Comparison of ENCODE assay signal across 1 cellular context in the genomic region with DNA sequence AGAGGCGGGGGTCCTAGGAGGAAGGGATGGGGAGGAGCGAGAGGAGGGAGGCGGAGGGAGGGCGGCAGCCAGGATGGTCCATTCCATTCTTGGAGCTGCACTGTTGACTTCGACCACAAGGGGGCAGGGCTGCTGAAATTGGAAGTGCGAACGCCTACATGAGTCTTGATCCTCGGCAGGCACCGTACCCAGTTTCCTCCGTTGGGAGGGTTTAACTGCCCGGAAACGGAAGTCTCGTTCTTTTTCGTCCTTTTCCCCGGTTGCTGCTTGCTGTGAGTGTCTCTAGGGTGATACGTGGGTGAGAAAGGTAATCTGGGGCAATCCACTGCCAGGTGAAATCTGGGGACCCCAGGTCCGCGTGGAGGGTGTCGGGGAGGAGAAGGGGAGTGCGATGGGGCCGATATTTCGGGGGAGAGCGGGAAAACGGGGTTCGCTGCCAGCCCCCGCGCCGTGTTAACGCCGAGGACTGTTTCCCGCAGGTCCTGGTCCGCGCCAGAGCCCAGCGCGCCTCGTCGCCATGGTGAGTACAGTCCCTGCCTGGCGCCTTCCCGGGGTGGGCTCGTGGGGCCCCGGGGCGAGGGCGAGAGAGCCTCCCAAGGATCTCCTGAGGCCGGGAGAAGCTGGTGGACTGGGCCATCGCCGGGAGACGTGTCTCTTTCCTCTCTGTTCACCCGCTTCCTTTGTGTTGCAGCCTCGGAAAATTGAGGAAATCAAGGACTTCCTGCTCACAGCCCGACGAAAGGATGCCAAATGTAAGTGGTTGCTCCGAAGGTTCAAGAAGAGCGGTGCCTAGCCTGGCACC.
TF ChIP-seq lines count a peak whose summit lies in the region.

A gene (plus strand): TSS at position 240 of the 802 bp plus-strand sequence. CDS start 278 bp downstream, at position 518.

TF ChIP-seq in GM12878, 131 proteins besides CTCF, POLR2A, EP300 and RAD21 (continued from another document and continues in another):
- TF ChIP-seq, protein P1, sequence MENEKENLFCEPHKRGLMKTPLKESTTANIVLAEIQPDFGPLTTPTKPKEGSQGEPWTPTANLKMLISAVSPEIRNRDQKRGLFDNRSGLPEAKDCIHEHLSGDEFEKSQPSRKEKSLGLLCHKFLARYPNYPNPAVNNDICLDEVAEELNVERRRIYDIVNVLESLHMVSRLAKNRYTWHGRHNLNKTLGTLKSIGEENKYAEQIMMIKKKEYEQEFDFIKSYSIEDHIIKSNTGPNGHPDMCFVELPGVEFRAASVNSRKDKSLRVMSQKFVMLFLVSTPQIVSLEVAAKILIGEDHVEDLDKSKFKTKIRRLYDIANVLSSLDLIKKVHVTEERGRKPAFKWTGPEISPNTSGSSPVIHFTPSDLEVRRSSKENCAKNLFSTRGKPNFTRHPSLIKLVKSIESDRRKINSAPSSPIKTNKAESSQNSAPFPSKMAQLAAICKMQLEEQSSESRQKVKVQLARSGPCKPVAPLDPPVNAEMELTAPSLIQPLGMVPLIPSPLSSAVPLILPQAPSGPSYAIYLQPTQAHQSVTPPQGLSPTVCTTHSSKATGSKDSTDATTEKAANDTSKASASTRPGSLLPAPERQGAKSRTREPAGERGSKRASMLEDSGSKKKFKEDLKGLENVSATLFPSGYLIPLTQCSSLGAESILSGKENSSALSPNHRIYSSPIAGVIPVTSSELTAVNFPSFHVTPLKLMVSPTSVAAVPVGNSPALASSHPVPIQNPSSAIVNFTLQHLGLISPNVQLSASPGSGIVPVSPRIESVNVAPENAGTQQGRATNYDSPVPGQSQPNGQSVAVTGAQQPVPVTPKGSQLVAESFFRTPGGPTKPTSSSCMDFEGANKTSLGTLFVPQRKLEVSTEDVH (IDR thresholded peaks at IDR 0.05; ENCODE audit: low read depth, partially characterized antibody) = peak; percentile 84
- TF ChIP-seq KLF5 (IDR thresholded peaks at IDR 0.05; ENCODE audit: partially characterized antibody) (peak; percentile 90), TAF1 (IDR thresholded peaks at IDR 0.05; ENCODE audit: borderline replicate concordance, low read depth, low read length) (peak; percentile 100), SIN3A (IDR thresholded peaks at IDR 0.05; ENCODE audit: low read depth, low read length) (peak; percentile 89), CHD4 (IDR thresholded peaks at IDR 0.05) (no peak), RUNX3 (IDR thresholded peaks at IDR 0.05; ENCODE audit: low read length) (peak; percentile 76), SMC3 (IDR thresholded peaks at IDR 0.05; ENCODE audit: borderline replicate concordance, low read length) (peak; percentile 48), RAD51 (IDR thresholded peaks at IDR 0.05) (no peak), POLR2AphosphoS5 (IDR thresholded peaks at IDR 0.05; ENCODE audit: low read length) (peak; percentile 100), PAX8 (IDR thresholded peaks at IDR 0.05) (no peak), STAT1 (conservative IDR thresholded peaks at IDR 0.05) (peak; percentile 86; the same call in 1 of the 2 replicates), FOXM1 (IDR thresholded peaks at IDR 0.05; ENCODE audit: low read depth, low read length) (peak; percentile 57), BHLHE40 (IDR thresholded peaks at IDR 0.05; ENCODE audit: borderline replicate concordance in 1 of 2, low read depth in 2 of 2, low read length in 1 of 2) (peak; percentile 66 to 68; a peak in 3 of 4 replicates), TCF7 (IDR thresholded peaks at IDR 0.05; ENCODE audit: borderline replicate concordance) (peak; percentile 9; the same call in 1 of the 2 replicates), KDM1A (IDR thresholded peaks at IDR 0.05; ENCODE audit: borderline replicate concordance) (no peak), PML (IDR thresholded peaks at IDR 0.05; ENCODE audit: low read length) (peak; percentile 99), DPF2 (IDR thresholded peaks at IDR 0.05) (no peak), ZNF274 (IDR thresholded peaks at IDR 0.05; ENCODE audit: insufficient read depth, insufficient read length) (no peak), HCFC1 (IDR thresholded peaks at IDR 0.05; ENCODE audit: low read length) (peak; percentile 81), SUPT20H (IDR thresholded peaks at IDR 0.05; ENCODE audit: borderline replicate concordance, control insufficient read depth, low read depth, low read length) (no peak), SIX5 (IDR thresholded peaks at IDR 0.05; ENCODE audit: low read depth, low read length, severe bottlenecking) (peak; percentile 60), SMAD5 (IDR thresholded peaks at IDR 0.05; ENCODE audit: low read depth) (peak; percentile 98)
- TF ChIP-seq, protein P2, sequence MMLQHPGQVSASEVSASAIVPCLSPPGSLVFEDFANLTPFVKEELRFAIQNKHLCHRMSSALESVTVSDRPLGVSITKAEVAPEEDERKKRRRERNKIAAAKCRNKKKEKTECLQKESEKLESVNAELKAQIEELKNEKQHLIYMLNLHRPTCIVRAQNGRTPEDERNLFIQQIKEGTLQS (IDR thresholded peaks at IDR 0.05; ENCODE audit: borderline replicate concordance, extremely low read depth, low read depth, low read length) = no peak
- TF ChIP-seq, protein P3, sequence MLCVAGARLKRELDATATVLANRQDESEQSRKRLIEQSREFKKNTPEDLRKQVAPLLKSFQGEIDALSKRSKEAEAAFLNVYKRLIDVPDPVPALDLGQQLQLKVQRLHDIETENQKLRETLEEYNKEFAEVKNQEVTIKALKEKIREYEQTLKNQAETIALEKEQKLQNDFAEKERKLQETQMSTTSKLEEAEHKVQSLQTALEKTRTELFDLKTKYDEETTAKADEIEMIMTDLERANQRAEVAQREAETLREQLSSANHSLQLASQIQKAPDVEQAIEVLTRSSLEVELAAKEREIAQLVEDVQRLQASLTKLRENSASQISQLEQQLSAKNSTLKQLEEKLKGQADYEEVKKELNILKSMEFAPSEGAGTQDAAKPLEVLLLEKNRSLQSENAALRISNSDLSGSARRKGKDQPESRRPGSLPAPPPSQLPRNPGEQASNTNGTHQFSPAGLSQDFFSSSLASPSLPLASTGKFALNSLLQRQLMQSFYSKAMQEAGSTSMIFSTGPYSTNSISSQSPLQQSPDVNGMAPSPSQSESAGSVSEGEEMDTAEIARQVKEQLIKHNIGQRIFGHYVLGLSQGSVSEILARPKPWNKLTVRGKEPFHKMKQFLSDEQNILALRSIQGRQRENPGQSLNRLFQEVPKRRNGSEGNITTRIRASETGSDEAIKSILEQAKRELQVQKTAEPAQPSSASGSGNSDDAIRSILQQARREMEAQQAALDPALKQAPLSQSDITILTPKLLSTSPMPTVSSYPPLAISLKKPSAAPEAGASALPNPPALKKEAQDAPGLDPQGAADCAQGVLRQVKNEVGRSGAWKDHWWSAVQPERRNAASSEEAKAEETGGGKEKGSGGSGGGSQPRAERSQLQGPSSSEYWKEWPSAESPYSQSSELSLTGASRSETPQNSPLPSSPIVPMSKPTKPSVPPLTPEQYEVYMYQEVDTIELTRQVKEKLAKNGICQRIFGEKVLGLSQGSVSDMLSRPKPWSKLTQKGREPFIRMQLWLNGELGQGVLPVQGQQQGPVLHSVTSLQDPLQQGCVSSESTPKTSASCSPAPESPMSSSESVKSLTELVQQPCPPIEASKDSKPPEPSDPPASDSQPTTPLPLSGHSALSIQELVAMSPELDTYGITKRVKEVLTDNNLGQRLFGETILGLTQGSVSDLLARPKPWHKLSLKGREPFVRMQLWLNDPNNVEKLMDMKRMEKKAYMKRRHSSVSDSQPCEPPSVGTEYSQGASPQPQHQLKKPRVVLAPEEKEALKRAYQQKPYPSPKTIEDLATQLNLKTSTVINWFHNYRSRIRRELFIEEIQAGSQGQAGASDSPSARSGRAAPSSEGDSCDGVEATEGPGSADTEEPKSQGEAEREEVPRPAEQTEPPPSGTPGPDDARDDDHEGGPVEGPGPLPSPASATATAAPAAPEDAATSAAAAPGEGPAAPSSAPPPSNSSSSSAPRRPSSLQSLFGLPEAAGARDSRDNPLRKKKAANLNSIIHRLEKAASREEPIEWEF (IDR thresholded peaks at IDR 0.05; ENCODE audit: insufficient replicate concordance, low read depth, low read length) = no peak
- TF ChIP-seq, protein P4, sequence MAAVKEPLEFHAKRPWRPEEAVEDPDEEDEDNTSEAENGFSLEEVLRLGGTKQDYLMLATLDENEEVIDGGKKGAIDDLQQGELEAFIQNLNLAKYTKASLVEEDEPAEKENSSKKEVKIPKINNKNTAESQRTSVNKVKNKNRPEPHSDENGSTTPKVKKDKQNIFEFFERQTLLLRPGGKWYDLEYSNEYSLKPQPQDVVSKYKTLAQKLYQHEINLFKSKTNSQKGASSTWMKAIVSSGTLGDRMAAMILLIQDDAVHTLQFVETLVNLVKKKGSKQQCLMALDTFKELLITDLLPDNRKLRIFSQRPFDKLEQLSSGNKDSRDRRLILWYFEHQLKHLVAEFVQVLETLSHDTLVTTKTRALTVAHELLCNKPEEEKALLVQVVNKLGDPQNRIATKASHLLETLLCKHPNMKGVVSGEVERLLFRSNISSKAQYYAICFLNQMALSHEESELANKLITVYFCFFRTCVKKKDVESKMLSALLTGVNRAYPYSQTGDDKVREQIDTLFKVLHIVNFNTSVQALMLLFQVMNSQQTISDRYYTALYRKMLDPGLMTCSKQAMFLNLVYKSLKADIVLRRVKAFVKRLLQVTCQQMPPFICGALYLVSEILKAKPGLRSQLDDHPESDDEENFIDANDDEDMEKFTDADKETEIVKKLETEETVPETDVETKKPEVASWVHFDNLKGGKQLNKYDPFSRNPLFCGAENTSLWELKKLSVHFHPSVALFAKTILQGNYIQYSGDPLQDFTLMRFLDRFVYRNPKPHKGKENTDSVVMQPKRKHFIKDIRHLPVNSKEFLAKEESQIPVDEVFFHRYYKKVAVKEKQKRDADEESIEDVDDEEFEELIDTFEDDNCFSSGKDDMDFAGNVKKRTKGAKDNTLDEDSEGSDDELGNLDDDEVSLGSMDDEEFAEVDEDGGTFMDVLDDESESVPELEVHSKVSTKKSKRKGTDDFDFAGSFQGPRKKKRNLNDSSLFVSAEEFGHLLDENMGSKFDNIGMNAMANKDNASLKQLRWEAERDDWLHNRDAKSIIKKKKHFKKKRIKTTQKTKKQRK (IDR thresholded peaks at IDR 0.05; ENCODE audit: low read depth, low read length) = no peak
- TF ChIP-seq, protein P5, sequence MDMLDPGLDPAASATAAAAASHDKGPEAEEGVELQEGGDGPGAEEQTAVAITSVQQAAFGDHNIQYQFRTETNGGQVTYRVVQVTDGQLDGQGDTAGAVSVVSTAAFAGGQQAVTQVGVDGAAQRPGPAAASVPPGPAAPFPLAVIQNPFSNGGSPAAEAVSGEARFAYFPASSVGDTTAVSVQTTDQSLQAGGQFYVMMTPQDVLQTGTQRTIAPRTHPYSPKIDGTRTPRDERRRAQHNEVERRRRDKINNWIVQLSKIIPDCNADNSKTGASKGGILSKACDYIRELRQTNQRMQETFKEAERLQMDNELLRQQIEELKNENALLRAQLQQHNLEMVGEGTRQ (IDR thresholded peaks at IDR 0.05; ENCODE audit: borderline replicate concordance, low read depth, low read length) = no peak
- TF ChIP-seq, protein P6, sequence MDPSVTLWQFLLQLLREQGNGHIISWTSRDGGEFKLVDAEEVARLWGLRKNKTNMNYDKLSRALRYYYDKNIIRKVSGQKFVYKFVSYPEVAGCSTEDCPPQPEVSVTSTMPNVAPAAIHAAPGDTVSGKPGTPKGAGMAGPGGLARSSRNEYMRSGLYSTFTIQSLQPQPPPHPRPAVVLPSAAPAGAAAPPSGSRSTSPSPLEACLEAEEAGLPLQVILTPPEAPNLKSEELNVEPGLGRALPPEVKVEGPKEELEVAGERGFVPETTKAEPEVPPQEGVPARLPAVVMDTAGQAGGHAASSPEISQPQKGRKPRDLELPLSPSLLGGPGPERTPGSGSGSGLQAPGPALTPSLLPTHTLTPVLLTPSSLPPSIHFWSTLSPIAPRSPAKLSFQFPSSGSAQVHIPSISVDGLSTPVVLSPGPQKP (IDR thresholded peaks at IDR 0.05; ENCODE audit: low read depth, low read length) = peak; percentile 94
- TF ChIP-seq, protein P7, sequence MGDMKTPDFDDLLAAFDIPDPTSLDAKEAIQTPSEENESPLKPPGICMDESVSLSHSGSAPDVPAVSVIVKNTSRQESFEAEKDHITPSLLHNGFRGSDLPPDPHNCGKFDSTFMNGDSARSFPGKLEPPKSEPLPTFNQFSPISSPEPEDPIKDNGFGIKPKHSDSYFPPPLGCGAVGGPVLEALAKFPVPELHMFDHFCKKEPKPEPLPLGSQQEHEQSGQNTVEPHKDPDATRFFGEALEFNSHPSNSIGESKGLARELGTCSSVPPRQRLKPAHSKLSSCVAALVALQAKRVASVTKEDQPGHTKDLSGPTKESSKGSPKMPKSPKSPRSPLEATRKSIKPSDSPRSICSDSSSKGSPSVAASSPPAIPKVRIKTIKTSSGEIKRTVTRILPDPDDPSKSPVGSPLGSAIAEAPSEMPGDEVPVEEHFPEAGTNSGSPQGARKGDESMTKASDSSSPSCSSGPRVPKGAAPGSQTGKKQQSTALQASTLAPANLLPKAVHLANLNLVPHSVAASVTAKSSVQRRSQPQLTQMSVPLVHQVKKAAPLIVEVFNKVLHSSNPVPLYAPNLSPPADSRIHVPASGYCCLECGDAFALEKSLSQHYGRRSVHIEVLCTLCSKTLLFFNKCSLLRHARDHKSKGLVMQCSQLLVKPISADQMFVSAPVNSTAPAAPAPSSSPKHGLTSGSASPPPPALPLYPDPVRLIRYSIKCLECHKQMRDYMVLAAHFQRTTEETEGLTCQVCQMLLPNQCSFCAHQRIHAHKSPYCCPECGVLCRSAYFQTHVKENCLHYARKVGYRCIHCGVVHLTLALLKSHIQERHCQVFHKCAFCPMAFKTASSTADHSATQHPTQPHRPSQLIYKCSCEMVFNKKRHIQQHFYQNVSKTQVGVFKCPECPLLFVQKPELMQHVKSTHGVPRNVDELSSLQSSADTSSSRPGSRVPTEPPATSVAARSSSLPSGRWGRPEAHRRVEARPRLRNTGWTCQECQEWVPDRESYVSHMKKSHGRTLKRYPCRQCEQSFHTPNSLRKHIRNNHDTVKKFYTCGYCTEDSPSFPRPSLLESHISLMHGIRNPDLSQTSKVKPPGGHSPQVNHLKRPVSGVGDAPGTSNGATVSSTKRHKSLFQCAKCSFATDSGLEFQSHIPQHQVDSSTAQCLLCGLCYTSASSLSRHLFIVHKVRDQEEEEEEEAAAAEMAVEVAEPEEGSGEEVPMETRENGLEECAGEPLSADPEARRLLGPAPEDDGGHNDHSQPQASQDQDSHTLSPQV (IDR thresholded peaks at IDR 0.05) = peak; percentile 84; the same call in 1 of the 2 replicates
- TF ChIP-seq, protein P8, sequence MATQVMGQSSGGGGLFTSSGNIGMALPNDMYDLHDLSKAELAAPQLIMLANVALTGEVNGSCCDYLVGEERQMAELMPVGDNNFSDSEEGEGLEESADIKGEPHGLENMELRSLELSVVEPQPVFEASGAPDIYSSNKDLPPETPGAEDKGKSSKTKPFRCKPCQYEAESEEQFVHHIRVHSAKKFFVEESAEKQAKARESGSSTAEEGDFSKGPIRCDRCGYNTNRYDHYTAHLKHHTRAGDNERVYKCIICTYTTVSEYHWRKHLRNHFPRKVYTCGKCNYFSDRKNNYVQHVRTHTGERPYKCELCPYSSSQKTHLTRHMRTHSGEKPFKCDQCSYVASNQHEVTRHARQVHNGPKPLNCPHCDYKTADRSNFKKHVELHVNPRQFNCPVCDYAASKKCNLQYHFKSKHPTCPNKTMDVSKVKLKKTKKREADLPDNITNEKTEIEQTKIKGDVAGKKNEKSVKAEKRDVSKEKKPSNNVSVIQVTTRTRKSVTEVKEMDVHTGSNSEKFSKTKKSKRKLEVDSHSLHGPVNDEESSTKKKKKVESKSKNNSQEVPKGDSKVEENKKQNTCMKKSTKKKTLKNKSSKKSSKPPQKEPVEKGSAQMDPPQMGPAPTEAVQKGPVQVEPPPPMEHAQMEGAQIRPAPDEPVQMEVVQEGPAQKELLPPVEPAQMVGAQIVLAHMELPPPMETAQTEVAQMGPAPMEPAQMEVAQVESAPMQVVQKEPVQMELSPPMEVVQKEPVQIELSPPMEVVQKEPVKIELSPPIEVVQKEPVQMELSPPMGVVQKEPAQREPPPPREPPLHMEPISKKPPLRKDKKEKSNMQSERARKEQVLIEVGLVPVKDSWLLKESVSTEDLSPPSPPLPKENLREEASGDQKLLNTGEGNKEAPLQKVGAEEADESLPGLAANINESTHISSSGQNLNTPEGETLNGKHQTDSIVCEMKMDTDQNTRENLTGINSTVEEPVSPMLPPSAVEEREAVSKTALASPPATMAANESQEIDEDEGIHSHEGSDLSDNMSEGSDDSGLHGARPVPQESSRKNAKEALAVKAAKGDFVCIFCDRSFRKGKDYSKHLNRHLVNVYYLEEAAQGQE (IDR thresholded peaks at IDR 0.05; ENCODE audit: low read depth, low read length) = peak; percentile 44; the same call in 1 of the 2 replicates
